Comparison of ENCODE assay signal across 8 cellular contexts in genomic region chr14:22837750-22838538, GRCh38. TPM values are rescaled to one million over a fixed set of nuclear protein-coding genes. Genes with fewer than 3 reads are reported as not detected.
DNase-seq lines count a peak whose midpoint lies in the region; ATAC-seq and TF ChIP-seq lines count a peak whose summit lies in the region.

No MANE protein-coding gene starts in this region.

- no peak overlapping the region for H2AFZ ChIP-seq in PC-9

- WGBS in esophagus muscularis mucosa = 19% methylated on average over 14 of the region's 25 CpGs

- POLR2A ChIA-PET in PC-9 (lab: Charles Lee; ENCODE audit: unreplicated experiment) = no interaction called here
- POLR2A ChIA-PET in naive thymus-derived CD4-positive, alpha-beta T cell (lab: Charles Lee) = interaction anchor here (0.6 to 1.7 kb wide), 7 partner anchors 10 to 178 kb away, joined by 3 to 4 read pairs (median 3); no protein-coding TSS in a partner anchor

- peak; percentile 45 for TF ChIP-seq POLR2A in esophagus muscularis mucosa (IDR thresholded peaks at IDR 0.05; ENCODE audit: low read depth)

- H3K27ac ChIP-seq in PC-9 = no peak overlapping the region
- peak overlapping the region; percentile 93 to 97 (median 95) for H3K27ac ChIP-seq in esophagus muscularis mucosa (replicated peaks in 1 of 4)
- H3K27ac ChIP-seq in naive thymus-derived CD4-positive, alpha-beta T cell (ENCODE audit: low read depth, low read length) = no peak overlapping the region

- no peaks in the 10 kb centered on the region for H3K36me3 ChIP-seq in PC-9 (ENCODE audit: low read depth)
- peaks cover 24 to 46% (median 41%) of the 10 kb centered on the region in 4 donors for H3K36me3 ChIP-seq in esophagus muscularis mucosa
- peaks cover 4 to 28% (median 5%) of the 10 kb centered on the region in 3 experiments for H3K36me3 ChIP-seq in naive thymus-derived CD4-positive, alpha-beta T cell (ENCODE audit: control insufficient read depth in 2 of 3, insufficient read depth in 3 of 3, low read length in 3 of 3)

- H3K27me3 Mint-ChIP-seq in naive thymus-derived CD4-positive, alpha-beta T cell = peaks cover 0 to 31% (median 9%) of the 10 kb centered on the region in 5 donors

- peak overlapping the region; percentile 58; the same call in 1 of the 2 replicates for H3K4me2 ChIP-seq in PC-9

- no peaks in the 10 kb centered on the region for H3K9me3 Mint-ChIP-seq in naive thymus-derived CD4-positive, alpha-beta T cell

- H3K9me2 ChIP-seq in PC-9 (ENCODE audit: insufficient read depth) = no peaks in the 10 kb centered on the region

- H3K4me3 ChIP-seq in AG09309 (ENCODE audit: control insufficient read depth, low read depth, low read length) = peak overlapping the region; percentile 86
- no peak overlapping the region; the same call in 1 of the 2 replicates for H3K4me3 ChIP-seq in PC-9
- peak overlapping the region; percentile 84 to 94 (median 90) for H3K4me3 ChIP-seq in esophagus muscularis mucosa
- peak overlapping the region; percentile 56 for H3K4me3 ChIP-seq in naive thymus-derived CD4-positive, alpha-beta T cell (ENCODE audit: low read length)

- H3K27ac Mint-ChIP-seq in naive thymus-derived CD4-positive, alpha-beta T cell = peak overlapping the region in 4 of 9 donors; percentile 10 to 84 (median 68)

- H3K4me1 ChIP-seq in PC-9 (replicated peaks; ENCODE audit: insufficient read depth) = no peaks in the 10 kb centered on the region
- H3K4me1 ChIP-seq in esophagus muscularis mucosa = peaks cover 24 to 65% (median 59%) of the 10 kb centered on the region in 4 donors
- peaks cover 0 to 13% of the 10 kb centered on the region in 2 donors for H3K4me1 ChIP-seq in naive thymus-derived CD4-positive, alpha-beta T cell (ENCODE audit: control insufficient read depth in 2 of 2, insufficient read depth in 2 of 2, low read length in 2 of 2)

- peaks cover 0 to 19% (median 0%) of the 10 kb centered on the region in 5 donors for H3K36me3 Mint-ChIP-seq in naive thymus-derived CD4-positive, alpha-beta T cell

- peak overlapping the region in 9 of 10 donors; percentile 54 to 92 (median 85) for H3K4me3 Mint-ChIP-seq in naive thymus-derived CD4-positive, alpha-beta T cell

- H4K20me1 ChIP-seq in PC-9 (ENCODE audit: insufficient read depth) = no peaks in the 10 kb centered on the region

- CTCF ChIA-PET in PC-9 (lab: Charles Lee) = interaction anchor here (0.7 kb wide), 1 partner anchor 239 kb away, joined by 3 read pairs; no protein-coding TSS in a partner anchor
- CTCF ChIA-PET in naive thymus-derived CD4-positive, alpha-beta T cell (lab: Charles Lee) = interaction anchor here (0.9 to 2.1 kb wide), 4 partner anchors 15 to 63 kb away, joined by 3 to 6 read pairs (median 4); no protein-coding TSS in a partner anchor

- TF ChIP-seq CTCF in AG09309 (IDR thresholded peaks at IDR 0.05; ENCODE audit: control insufficient read depth, insufficient read depth, low read depth, low read length, missing control alignments) (peak; percentile 8), PC-9 (conservative IDR thresholded peaks at IDR 0.05) (no peak), esophagus muscularis mucosa (IDR thresholded peaks at IDR 0.05) (no peak)

- no peaks in the 10 kb centered on the region for H3K79me2 ChIP-seq in PC-9 (ENCODE audit: low read depth)

- H3K27me3 ChIP-seq in PC-9 (ENCODE audit: insufficient read depth, low read depth) (no peaks in the 10 kb centered on the region), esophagus muscularis mucosa (no peaks in the 10 kb centered on the region)
- H3K27me3 ChIP-seq in naive thymus-derived CD4-positive, alpha-beta T cell (ENCODE audit: control insufficient read depth in 2 of 2, insufficient read depth in 2 of 2, low read length in 2 of 2) = no peaks in the 10 kb centered on the region

- no peak for TF ChIP-seq EP300 in esophagus muscularis mucosa (IDR thresholded peaks at IDR 0.05)

- BruUV-seq in PC-9 (replicated peaks; lab: Mats Ljungman, UMichigan) = no TSS peak

- intact Hi-C loops in PC-9 (cut with micrococcal nuclease; ENCODE audit: unreplicated experiment) (no loop called here), esophagus muscularis mucosa (cut with DNase I) (loop anchor here (2.0 kb wide), 1 partner anchor 13 kb away; no protein-coding TSS in a partner anchor)
- intact Hi-C loops in naive thymus-derived CD4-positive, alpha-beta T cell (cut with micrococcal nuclease) = loop anchor here in 1 of 2 donors (1.0 kb wide), 2 partner anchors 9 to 15 kb away; partner anchors contain the start of gene MRPL52

- no peak for ATAC-seq in naive thymus-derived CD4-positive, alpha-beta T cell
- ATAC-seq in HG03442 (IDR thresholded peaks at IDR 0.05; ENCODE audit: unreplicated experiment) = no peak

- H3F3A ChIP-seq in PC-9 (ENCODE audit: insufficient read depth, low read depth) = no peaks in the 10 kb centered on the region

- H3K9me3 ChIP-seq in PC-9 (ENCODE audit: insufficient read depth, low read depth) = no peaks in the 10 kb centered on the region
- H3K9me3 ChIP-seq in esophagus muscularis mucosa = no peaks in the 10 kb centered on the region
- no peaks in the 10 kb centered on the region for H3K9me3 ChIP-seq in naive thymus-derived CD4-positive, alpha-beta T cell (ENCODE audit: control insufficient read depth in 2 of 3, low read length in 3 of 3)

- no peak for DNase-seq in AG09309 (ENCODE audit: low read depth)
- DNase-seq in PC-9 = no peak
- DNase-seq in esophagus muscularis mucosa (ENCODE audit: extremely low spot score) = no peak
- DNase-seq in naive thymus-derived CD4-positive, alpha-beta T cell = no peak
- no peak for DNase-seq in stimulated activated CD8-positive, alpha-beta memory T cell treated with anti-CD3 and anti-CD28 coated beads, Interleukin-4, amount 100 ng/mL, for 48 hours
- DNase-seq in NCI-H146 treated with DMSO at 0.1 percent for 48 hours (lab: John Stamatoyannopoulos, UW; ENCODE audit: unreplicated experiment) = no peak
- no peak for DNase-seq in SW 1271 (lab: John Stamatoyannopoulos, UW)

- H3K4me1 Mint-ChIP-seq in naive thymus-derived CD4-positive, alpha-beta T cell = peaks cover 5 to 29% (median 17%) of the 10 kb centered on the region in 7 donors

RNA-seq across cellular contexts. Expression of gene MMP14, which starts 1.6 kb away (rescaled TPM):
- 22.4 and 34.8 TPM in 2 replicates for total RNA-seq in PC-9 (2021)
- total RNA-seq in esophagus muscularis mucosa = 100 to 1,000 TPM in 3 of 4 donors, 10 to 100 TPM in 1; 83.9 to 149 (median 123) TPM
- total RNA-seq in naive thymus-derived CD4-positive, alpha-beta T cell = 1 to 10 TPM; 1.8 to 6.6 (median 2.0) TPM
- not detected for polyA plus RNA-seq in naive thymus-derived CD4-positive, alpha-beta T cell

RNA-seq across cellular contexts. Expression of gene MRPL52, which starts 8.3 kb away (rescaled TPM):
- total RNA-seq in PC-9 (2021) (76.7 and 84.8 TPM in 2 replicates), esophagus muscularis mucosa (10 to 100 TPM; 27.0 to 64.5 (median 37.2) TPM)
- total RNA-seq in naive thymus-derived CD4-positive, alpha-beta T cell = 100 to 1,000 TPM in 1 of 5 experiments, 10 to 100 TPM in 4; 32.9 to 118 (median 48.2) TPM
- polyA plus RNA-seq in naive thymus-derived CD4-positive, alpha-beta T cell = 100 to 1,000 TPM; 169 to 189 TPM

RNA-seq across cellular contexts. Expression of gene SLC7A7, which starts 22.7 kb away (rescaled TPM):
- total RNA-seq in PC-9 (2021) = 4.7 and 5.9 TPM in 2 replicates
- total RNA-seq in esophagus muscularis mucosa = 10 to 100 TPM in 3 of 4 donors, 1 to 10 TPM in 1; 9.6 to 22.9 (median 15.3) TPM
- 10 to 100 TPM in 1 of 5 experiments, 1 to 10 TPM in 4; 1.1 to 71.1 (median 2.7) TPM for total RNA-seq in naive thymus-derived CD4-positive, alpha-beta T cell
- 1 to 10 TPM; 1.1 to 1.4 TPM for polyA plus RNA-seq in naive thymus-derived CD4-positive, alpha-beta T cell

RNA-seq across cellular contexts. Expression of gene LRP10, which starts 33.6 kb away (rescaled TPM):
- total RNA-seq in PC-9 (2021) (59.0 and 61.6 TPM in 2 replicates), esophagus muscularis mucosa (100 to 1,000 TPM; 111 to 279 (median 197) TPM)
- 10 to 100 TPM; 55.5 to 76.1 (median 72.3) TPM for total RNA-seq in naive thymus-derived CD4-positive, alpha-beta T cell
- 100 to 1,000 TPM in 1 of 2 donors, 10 to 100 TPM in 1; 68.0 to 103 TPM for polyA plus RNA-seq in naive thymus-derived CD4-positive, alpha-beta T cell

RNA-seq across cellular contexts. Expression of gene REM2, which starts 45.1 kb away (rescaled TPM):
- total RNA-seq in PC-9 (2021) (0.50 and 0.98 TPM in 2 replicates), esophagus muscularis mucosa (under 1 TPM; 0.26 to 0.66 (median 0.38) TPM)
- total RNA-seq in naive thymus-derived CD4-positive, alpha-beta T cell = 1 to 10 TPM in 4 of 5 experiments, under 1 TPM in 1; 0.97 to 8.6 (median 5.4) TPM
- polyA plus RNA-seq in naive thymus-derived CD4-positive, alpha-beta T cell = 1 to 10 TPM in 1 of 2 donors, under 1 TPM in 1; 0.58 to 1.4 TPM

Comparison
In these comparisons a context has a peak if more than half of its experiments do, and no peak if none do; other contexts are left out.
1. H3K27ac ChIP-seq: peak in esophagus muscularis mucosa (4 of 4); none in PC-9 (single experiment) and naive thymus-derived CD4-positive, alpha-beta T cell (single experiment).